8 cellular contexts compared by ENCODE assay signal in genomic region chr5:81750308-81751008, GRCh38. TPM values are rescaled to one million over a fixed set of nuclear protein-coding genes. Genes with fewer than 3 reads are reported as not detected.
DNase-seq lines count a peak whose midpoint lies in the region; ATAC-seq, FAIRE-seq and TF ChIP-seq lines count a peak whose summit lies in the region.

No MANE protein-coding gene starts in this region.

- no peaks in the 10 kb centered on the region for H3K36me3 ChIP-seq in parathyroid adenoma (ENCODE audit: control insufficient read depth, insufficient read depth, low read length)

- H3K79me2 ChIP-seq in parathyroid adenoma: peaks cover 6% of the 10 kb centered on the region

- peak overlapping the region; percentile 81 for H2AFZ ChIP-seq in parathyroid adenoma

- no peak for FAIRE-seq in D721Med (lab: Jason Lieb, UNC)

- peak overlapping the region; percentile 59 for H3K4me2 ChIP-seq in parathyroid adenoma (ENCODE audit: low read length)

- H3K27ac Mint-ChIP-seq in activated T-cell treated with anti-CD3 and anti-CD28 coated beads, Interleukin-2, amount 50 U/mL, for 72 hours: peak overlapping the region; percentile 47

- DNase-seq in NCI-H82 (lab: John Stamatoyannopoulos, UW) (peak; percentile 31), NCI-H82 treated with DMSO at 0.1 percent for 48 hours (lab: John Stamatoyannopoulos, UW; ENCODE audit: unreplicated experiment) (no peak), HL-60 (ENCODE audit: low read depth in 1 of 2, low spot score in 1 of 2) (no peak), fibroblast of villous mesenchyme (ENCODE audit: low read depth) (no peak), D721Med (ENCODE audit: insufficient read length, low spot score) (no peak)
- DNase-seq in activated T-cell treated with anti-CD3 and anti-CD28 coated beads, Interleukin-2, amount 50 U/mL, for 72 hours: peak; percentile 40 to 57

- peak; percentile 20 to 42 for ATAC-seq in activated T-cell treated with anti-CD3 and anti-CD28 coated beads, Interleukin-2, amount 50 U/mL, for 72 hours (replicated peaks in 1 of 2)
- no peak for ATAC-seq in HG02870 (IDR thresholded peaks at IDR 0.05; ENCODE audit: unreplicated experiment)

- H3K27me3 ChIP-seq in HL-60 (ENCODE audit: insufficient read depth, poor library complexity, severe bottlenecking) (no peaks in the 10 kb centered on the region), parathyroid adenoma (ENCODE audit: control insufficient read depth, insufficient read depth, low read length) (no peaks in the 10 kb centered on the region)

- no peaks in the 10 kb centered on the region for H3K9me3 Mint-ChIP-seq in activated T-cell treated with anti-CD3 and anti-CD28 coated beads, Interleukin-2, amount 50 U/mL, for 72 hours

- TF ChIP-seq CTCF in HL-60 (IDR thresholded peaks at IDR 0.05; ENCODE audit: insufficient read depth, low read length): no peak
- TF ChIP-seq CTCF in fibroblast of villous mesenchyme (IDR thresholded peaks at IDR 0.05; ENCODE audit: insufficient read depth, low read depth, low read length): no peak
- TF ChIP-seq CTCF in parathyroid adenoma (IDR thresholded peaks at IDR 0.05): no peak
- TF ChIP-seq CTCF in D721Med (IDR thresholded peaks at IDR 0.05; ENCODE audit: insufficient read depth, missing control alignments): no peak

- peak overlapping the region; percentile 78 to 89 for H3K4me3 Mint-ChIP-seq in activated T-cell treated with anti-CD3 and anti-CD28 coated beads, Interleukin-2, amount 50 U/mL, for 72 hours

- peaks cover 10% of the 10 kb centered on the region for H3K4me1 ChIP-seq in parathyroid adenoma

- H3K4me1 Mint-ChIP-seq in activated T-cell treated with anti-CD3 and anti-CD28 coated beads, Interleukin-2, amount 50 U/mL, for 72 hours (ENCODE audit: low read depth): peaks cover 30% of the 10 kb centered on the region

- peaks cover 2 to 6% of the 10 kb centered on the region in 2 donors for H3K36me3 Mint-ChIP-seq in activated T-cell treated with anti-CD3 and anti-CD28 coated beads, Interleukin-2, amount 50 U/mL, for 72 hours (ENCODE audit: insufficient read depth in 2 of 2)

- H3K9ac ChIP-seq in parathyroid adenoma: peak overlapping the region; percentile 21

- peak overlapping the region; percentile 69 for H3K4me3 ChIP-seq in HL-60 (replicated peaks; ENCODE audit: insufficient read depth, low read length)
- H3K4me3 ChIP-seq in fibroblast of villous mesenchyme (ENCODE audit: low read depth, low read length): peak overlapping the region; percentile 81
- H3K4me3 ChIP-seq in parathyroid adenoma (ENCODE audit: low read depth, low read length): peak overlapping the region; percentile 66

- H3K27me3 Mint-ChIP-seq in activated T-cell treated with anti-CD3 and anti-CD28 coated beads, Interleukin-2, amount 50 U/mL, for 72 hours (ENCODE audit: low read depth): peaks cover 9% of the 10 kb centered on the region

- no peaks in the 10 kb centered on the region for H3K9me3 ChIP-seq in parathyroid adenoma (ENCODE audit: control insufficient read depth, low read length)

- H3K27ac ChIP-seq in HL-60 (replicated peaks): peak overlapping the region; percentile 94
- peak overlapping the region; percentile 90 for H3K27ac ChIP-seq in parathyroid adenoma

RNA-seq across cellular contexts. Expression of gene SSBP2, which starts 0.4 kb away (rescaled TPM):
- total RNA-seq in activated T-cell treated with anti-CD3 and anti-CD28 coated beads, Interleukin-2, amount 50 U/mL, for 72 hours: 10 to 100 TPM; 13.5 to 17.5 TPM
- total RNA-seq in fibroblast of villous mesenchyme: 15.5 and 18.7 TPM in 2 replicates

Comparison
In these comparisons a context has a peak if more than half of its experiments do, and no peak if none do; other contexts are left out.
1. DNase-seq: peak in NCI-H82 (single experiment) and activated T-cell treated with anti-CD3 and anti-CD28 coated beads, Interleukin-2, amount 50 U/mL, for 72 hours (2 of 2); none in NCI-H82 treated with DMSO at 0.1 percent for 48 hours (single experiment), HL-60 (0 of 2), fibroblast of villous mesenchyme (single experiment) and D721Med (single experiment).
2. Peak in every context shown above with its lines, with median percentiles within 50 percentile points of each other: H3K4me3 ChIP-seq.